8 cellular contexts compared by ENCODE assay signal in genomic region chr2:114550895-114551793, GRCh38.
DNase-seq lines count a peak whose midpoint lies in the region; ATAC-seq and TF ChIP-seq lines count a peak whose summit lies in the region.

No MANE protein-coding gene starts in this region.

- no peak overlapping the region for H3K27ac Mint-ChIP-seq in stimulated activated memory B cell treated with anti-CD40 and anti-IgM and Interleukin-4, amounts not matched to agents 10 μg/mL and 1 μg/mL and 100 μg/mL, for 72 hours

- H3K36me3 ChIP-seq in HAP-1 (replicated peaks): no peaks in the 10 kb centered on the region
- H3K36me3 ChIP-seq in ascending aorta: no peaks in the 10 kb centered on the region

- no peaks in the 10 kb centered on the region for H3K36me3 Mint-ChIP-seq in stimulated activated memory B cell treated with anti-CD40 and anti-IgM and Interleukin-4, amounts not matched to agents 10 μg/mL and 1 μg/mL and 100 μg/mL, for 72 hours

- H3K27me3 Mint-ChIP-seq in stimulated activated memory B cell treated with anti-CD40 and anti-IgM and Interleukin-4, amounts not matched to agents 10 μg/mL and 1 μg/mL and 100 μg/mL, for 72 hours: peaks cover 46% of the 10 kb centered on the region

- TF ChIP-seq CTCF in ascending aorta (IDR thresholded peaks at IDR 0.05): peak; percentile 37 to 79 (median 75)

- ATAC-seq in stimulated activated memory B cell treated with anti-CD40 and anti-IgM and Interleukin-4, amounts not matched to agents 10 μg/mL and 1 μg/mL and 100 μg/mL, for 72 hours: peak; percentile 42
- ATAC-seq in HG03571 (IDR thresholded peaks at IDR 0.05; ENCODE audit: unreplicated experiment): no peak

- no peaks in the 10 kb centered on the region for H3K9me3 ChIP-seq in HAP-1
- no peaks in the 10 kb centered on the region for H3K9me3 ChIP-seq in ascending aorta

- intact Hi-C loops in ascending aorta (cut with DNase I): loop anchor here (2.0 to 5.0 kb wide), 2 partner anchors 339 to 574 kb away; no protein-coding TSS in a partner anchor

- in situ Hi-C loops in HAP-1 (cut with MboI; ENCODE audit: low sequenced_read_pairs): no loop called here

- H3K27me3 ChIP-seq in HAP-1 (ENCODE audit: low read depth): no peaks in the 10 kb centered on the region
- no peaks in the 10 kb centered on the region for H3K27me3 ChIP-seq in ascending aorta

- no peak overlapping the region for H3K4me3 ChIP-seq in HAP-1
- H3K4me3 ChIP-seq in ascending aorta: no peak overlapping the region

- H3K4me1 Mint-ChIP-seq in stimulated activated memory B cell treated with anti-CD40 and anti-IgM and Interleukin-4, amounts not matched to agents 10 μg/mL and 1 μg/mL and 100 μg/mL, for 72 hours: no peaks in the 10 kb centered on the region

- no peaks in the 10 kb centered on the region for H3K9me3 Mint-ChIP-seq in stimulated activated memory B cell treated with anti-CD40 and anti-IgM and Interleukin-4, amounts not matched to agents 10 μg/mL and 1 μg/mL and 100 μg/mL, for 72 hours

- DNase-seq in DMS53 (lab: John Stamatoyannopoulos, UW) (peak; percentile 92), HAP-1 (ENCODE audit: low spot score in 2 of 2) (peak; percentile 46 to 61), NCI-H226 (peak; percentile 7), ascending aorta (ENCODE audit: low spot score in 2 of 2) (peak in 1 of 2 donors; percentile 69), iPS-NIHi11 (ENCODE audit: low spot score) (peak; percentile 55), GM19240 (ENCODE audit: insufficient read length, low spot score) (no peak)

- no peak overlapping the region for H3K4me3 Mint-ChIP-seq in stimulated activated memory B cell treated with anti-CD40 and anti-IgM and Interleukin-4, amounts not matched to agents 10 μg/mL and 1 μg/mL and 100 μg/mL, for 72 hours

- no peak overlapping the region for H3K27ac ChIP-seq in ascending aorta

- H3K4me1 ChIP-seq in HAP-1 (no peaks in the 10 kb centered on the region), ascending aorta (no peaks in the 10 kb centered on the region)
